8 cellular contexts compared by ENCODE assay signal in the genomic region with DNA sequence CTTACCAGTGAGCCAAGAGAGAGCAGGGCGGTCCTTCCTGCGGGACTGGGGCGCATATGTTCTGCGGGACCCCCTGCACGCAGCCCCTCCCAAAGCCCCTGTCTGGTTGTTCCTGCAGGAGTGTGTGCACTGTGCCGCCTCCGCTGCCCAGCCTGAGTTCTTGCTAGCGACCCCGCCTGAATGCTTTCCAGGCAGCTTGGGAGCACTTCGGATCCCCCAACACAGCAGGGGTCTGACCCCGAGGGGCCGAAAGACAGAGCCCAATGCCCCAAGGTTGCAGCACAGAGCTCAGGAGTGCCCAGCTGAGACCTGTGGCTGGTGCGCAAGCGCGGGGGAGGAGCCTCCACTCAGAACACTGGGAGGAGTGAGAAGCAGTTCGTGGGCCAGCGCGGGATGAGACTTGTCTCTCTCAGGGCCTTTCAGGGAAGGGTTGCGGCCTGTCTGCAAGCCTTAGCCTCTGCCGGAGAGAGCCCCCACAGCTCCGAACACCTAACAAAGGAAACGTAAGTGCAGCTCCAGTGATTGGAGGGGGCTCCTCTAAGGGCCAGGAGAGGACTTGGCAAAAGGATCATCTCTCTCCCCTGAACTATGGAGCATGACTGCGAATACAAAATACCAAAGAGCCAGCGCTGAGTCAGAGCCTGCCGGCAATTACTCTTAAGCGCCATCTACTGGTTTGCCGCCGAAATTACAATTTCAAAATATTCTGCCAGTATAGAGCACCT. TPM values are rescaled to one million over a fixed set of nuclear protein-coding genes. Genes with fewer than 3 reads are reported as not detected.
DNase-seq lines count a peak whose midpoint lies in the region; ATAC-seq and TF ChIP-seq lines count a peak whose summit lies in the region.

No MANE protein-coding gene starts in this region.

- peaks cover 0 to 49% (median 20%) of the 10 kb centered on the region in 6 donors for H3K4me1 ChIP-seq in spleen

- peak overlapping the region; percentile 78 for H3K4me3 ChIP-seq in AG04450 (ENCODE audit: low read depth, low read length)
- H3K4me3 ChIP-seq in WERI-Rb-1 (ENCODE audit: low read depth, low read length): peak overlapping the region; percentile 44
- peak overlapping the region; percentile 57 to 68 for H3K4me3 ChIP-seq in cardiac fibroblast (replicated peaks in 1 of 2; ENCODE audit: low read depth in 2 of 2, low read length in 2 of 2)
- H3K4me3 ChIP-seq in spleen: peak overlapping the region; percentile 52 to 85 (median 62)

- peak; percentile 95 for ATAC-seq in GM18868 (IDR thresholded peaks at IDR 0.05; ENCODE audit: unreplicated experiment)
- ATAC-seq in HG03108 (IDR thresholded peaks at IDR 0.05; ENCODE audit: unreplicated experiment): peak; percentile 94

- TF ChIP-seq CTCF in AG04450 (IDR thresholded peaks at IDR 0.05; ENCODE audit: low read depth, low read length) (peak; percentile 95), WERI-Rb-1 (IDR thresholded peaks at IDR 0.05; ENCODE audit: low read depth, low read length) (peak; percentile 70), cardiac fibroblast (IDR thresholded peaks at IDR 0.05; ENCODE audit: low read depth, low read length) (peak; percentile 87), spleen (IDR thresholded peaks at IDR 0.05 in 8 of 11, conservative IDR thresholded peaks at IDR 0.05 in 3 of 11) (peak; percentile 52 to 91 (median 84))

- H3K27me3 ChIP-seq in AG04450 (ENCODE audit: control insufficient read depth, insufficient read depth, low read length) (no peaks in the 10 kb centered on the region), WERI-Rb-1 (ENCODE audit: insufficient read depth, low read depth, severe bottlenecking) (no peaks in the 10 kb centered on the region), spleen (replicated peaks in 1 of 7) (no peaks in the 10 kb centered on the region)

- POLR2A ChIA-PET in AG04450 (lab: Yijun Ruan, JAX): interaction anchor here (0.6 to 1.6 kb wide), 3 partner anchors 12 to 51 kb away, joined by 4 to 16 read pairs (median 13); partner anchors contain the start of gene GTF2A1

- intact Hi-C loops in spleen (cut with DNase I; ENCODE audit: low total_unique reads): loop anchor here (5.0 kb wide), 1 partner anchor 47 kb away; no protein-coding TSS in a partner anchor

- H3K27ac ChIP-seq in AG04450 (ENCODE audit: low read depth, low read length) (peak overlapping the region; percentile 96), WERI-Rb-1 (peak overlapping the region; percentile 87), spleen (peak overlapping the region; percentile 90 to 97 (median 94))

- TF ChIP-seq POLR2A in spleen (IDR thresholded peaks at IDR 0.05): peak in 2 of 3 donors; percentile 9 to 79

- H3K36me3 ChIP-seq in WERI-Rb-1: no peaks in the 10 kb centered on the region
- H3K36me3 ChIP-seq in spleen: no peaks in the 10 kb centered on the region

- WGBS in spleen, 5 donors: 0 to 1% (median 1%) methylated on average over 15 to 28 of the region's 28 CpGs

- DNase-seq in AG04450 (ENCODE audit: low read depth, low spot score) (peak; percentile 67), NCI-H2171 treated with DMSO at 0.1 percent for 48 hours (lab: John Stamatoyannopoulos, UW) (peak; percentile 97), WERI-Rb-1 (peak; percentile 92), cardiac fibroblast (ENCODE audit: low read depth in 2 of 2) (peak; percentile 90 to 91), inferior parietal cortex (ENCODE audit: extremely low spot score) (peak; percentile 95), spleen (peak; percentile 98)

- CTCF ChIA-PET in AG04450 (lab: Charles Lee): interaction anchor here (0.6 to 4.4 kb wide), 39 partner anchors 9 to 360 kb away, joined by 3 to 103 read pairs (median 4); partner anchors contain the start of genes GTF2A1 and TSHR

- no peaks in the 10 kb centered on the region for H3K9me3 ChIP-seq in AG04450 (ENCODE audit: control insufficient read depth, insufficient read depth, low read length)
- H3K9me3 ChIP-seq in WERI-Rb-1 (ENCODE audit: severe bottlenecking): no peaks in the 10 kb centered on the region
- no peaks in the 10 kb centered on the region for H3K9me3 ChIP-seq in spleen

RNA-seq across cellular contexts. Expression of gene GTF2A1, which starts 50.5 kb away (rescaled TPM):
- polyA plus RNA-seq in AG04450 (2011; rRNA removed) (22.9 and 24.5 TPM in 2 replicates), spleen (1 to 10 TPM; 5.1 to 8.0 (median 7.1) TPM)
- polyA minus RNA-seq in AG04450 (2011; rRNA and poly(A)+ RNA removed): 50.0 and 52.5 TPM in 2 replicates
- total RNA-seq in spleen: 10 to 100 TPM; 25.4 to 40.7 (median 30.6) TPM

Comparison
In these comparisons a context has a peak if more than half of its experiments do, and no peak if none do; other contexts are left out.
1. Peak in every context shown above with its lines: DNase-seq, ATAC-seq, H3K4me3 ChIP-seq and H3K27ac ChIP-seq.